24 cellular contexts compared by ENCODE assay signal in the genomic region with DNA sequence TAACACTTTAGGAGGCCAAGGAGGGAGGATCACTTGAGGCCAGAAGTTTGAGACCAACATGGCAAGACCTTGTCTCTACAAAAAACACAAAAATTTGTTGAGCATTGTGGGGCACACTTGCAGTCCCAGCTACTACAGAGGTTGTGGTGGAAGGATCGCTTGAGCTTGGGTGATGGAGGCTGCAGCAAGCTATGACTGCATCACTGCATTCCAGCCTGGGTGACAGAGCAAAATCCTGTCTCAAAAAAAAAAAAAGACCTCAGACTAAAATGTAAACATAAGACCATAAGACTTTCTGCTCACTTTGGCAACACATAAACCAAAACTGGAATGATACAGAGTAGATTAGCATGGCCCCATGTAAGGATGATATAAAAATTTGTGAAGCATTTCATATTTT. TPM values are rescaled to one million over a fixed set of nuclear protein-coding genes. Genes with fewer than 3 reads are reported as not detected.
DNase-seq lines count a peak whose midpoint lies in the region; TF ChIP-seq lines count a peak whose summit lies in the region.
"Had no signal": no experiment of that assay in that cellular context is flagged by ENCODE, and none has a peak within 500 bp of the region (broad histone marks: within the 10 kb centered on the region; RNA-seq: fewer than 3 reads in every experiment).

No MANE protein-coding gene starts in this region.

- H3K27me3 ChIP-seq in SJCRH30 = 0 out of 2 replicates have a peak, but pooled peaks cover 3% of the 10 kb centered on the region
- H3K27me3 ChIP-seq: colonic mucosa, right lobe of liver, transverse colon had no signal

- H3K36me3 ChIP-seq in SJCRH30 = no peaks in the 10 kb centered on the region
- H3K36me3 ChIP-seq: colonic mucosa, left ventricle myocardium inferior, right lobe of liver, transverse colon had no signal

- H3K9me3 ChIP-seq in SJCRH30 (replicated peaks) = no peaks in the 10 kb centered on the region
- H3K9me3 ChIP-seq: colonic mucosa, left ventricle myocardium inferior, right lobe of liver, transverse colon had no signal

- H3K4me1 Mint-ChIP-seq in HFFc6 (ENCODE audit: low read depth) = peaks cover 53% of the 10 kb centered on the region

- peaks cover 4% of the 10 kb centered on the region for H3K27me3 Mint-ChIP-seq in HFFc6 (ENCODE audit: insufficient read depth)
- H3K27me3 Mint-ChIP-seq: activated CD4-positive, alpha-beta T cell treated with anti-CD3 and anti-CD28 coated beads, Interleukin-2, amount 10 ng/mL, durations not matched to agents 24 days and 14 days; activated T-helper 17 cell treated with anti-CD3 and anti-CD28 coated beads, Interleukin-2, amount 50 U/mL, for 72 hours had no signal

- TF ChIP-seq CTCF in AG10803 (conservative IDR thresholded peaks at IDR 0.05; ENCODE audit: low read length) (no peak), HFFc6 (IDR thresholded peaks at IDR 0.05) (no peak), astrocyte of the spinal cord (IDR thresholded peaks at IDR 0.05; ENCODE audit: low read depth, low read length) (no peak)

- H3K4me3 ChIP-seq in AG10803 (ENCODE audit: low read length) (no peak overlapping the region), astrocyte of the spinal cord (ENCODE audit: low read depth, low read length) (no peak overlapping the region), SJCRH30 (no peak overlapping the region)
- H3K4me3 ChIP-seq: colonic mucosa, left ventricle myocardium inferior, right lobe of liver, transverse colon had no signal

- in situ Hi-C loops in astrocyte of the spinal cord (cut with HindIII; ENCODE audit: low sequenced_read_pairs) = no loop called here

- DNase-seq in AG10803 (ENCODE audit: low read depth) = peak; percentile 56
- peak; percentile 62 for DNase-seq in HFFc6
- peak; percentile 53 for DNase-seq in astrocyte of the spinal cord (ENCODE audit: low read depth, low spot score)
- peak; percentile 81 for DNase-seq in iris pigment epithelial cell (ENCODE audit: low read depth)
- no peak for DNase-seq in SJCRH30
- DNase-seq in T-helper 2 cell = no peak
- DNase-seq in erythroblast (lab: John Stamatoyannopoulos, UW) = no peak
- no peak for DNase-seq in DMS153 (lab: John Stamatoyannopoulos, UW)
- DNase-seq: ACHN; activated CD4-positive, alpha-beta T cell treated with anti-CD3 and anti-CD28 coated beads, Interleukin-2, amount 10 ng/mL, durations not matched to agents 24 days and 14 days; activated naive CD8-positive, alpha-beta T cell treated with anti-CD3 and anti-CD28 coated beads, Interleukin-2, amount 10 ng/mL, durations not matched to agents 7 days and 5 days; colonic mucosa; effector memory CD8-positive, alpha-beta T cell; GF-D8; left ventricle myocardium inferior; NCI-H2081; NCI-H446; nephron progenitor cell; right lobe of liver; stimulated activated CD8-positive, alpha-beta memory T cell treated with anti-CD3 and anti-CD28 coated beads, Interleukin-4, amount 100 ng/mL, for 48 hours; transverse colon had no signal

- H3K27ac ChIP-seq in SJCRH30 = no peak overlapping the region
- H3K27ac ChIP-seq: colonic mucosa, left ventricle myocardium inferior, parathyroid adenoma, right lobe of liver, transverse colon had no signal

- TF ChIP-seq POLR2A in erythroblast (IDR thresholded peaks at IDR 0.05; ENCODE audit: low read length) = no peak

- peaks cover 19% of the 10 kb centered on the region for H3K4me1 ChIP-seq in SJCRH30
- H3K4me1 ChIP-seq: colonic mucosa, parathyroid adenoma, right lobe of liver had no signal

- H3K9me3 Mint-ChIP-seq in HFFc6 = no peaks in the 10 kb centered on the region
- H3K9me3 Mint-ChIP-seq: activated CD4-positive, alpha-beta T cell treated with anti-CD3 and anti-CD28 coated beads, Interleukin-2, amount 10 ng/mL, durations not matched to agents 24 days and 14 days; activated naive CD8-positive, alpha-beta T cell treated with anti-CD3 and anti-CD28 coated beads, Interleukin-2, amount 10 ng/mL, durations not matched to agents 7 days and 5 days; activated T-helper 17 cell treated with anti-CD3 and anti-CD28 coated beads, Interleukin-2, amount 50 U/mL, for 72 hours; effector memory CD8-positive, alpha-beta T cell; nephron progenitor cell; T-helper 1 cell treated with Interleukin-12 subunit alpha and Interleukin-12 subunit beta and Interleukin-4 antibody, amounts not matched to agents 30 μg/mL and 1 μg/mL, for 36 hours had no signal

- H3K27ac Mint-ChIP-seq in HFFc6 = peak overlapping the region; percentile 65
- H3K27ac Mint-ChIP-seq: activated CD4-positive, alpha-beta T cell treated with anti-CD3 and anti-CD28 coated beads, Interleukin-2, amount 10 ng/mL, durations not matched to agents 24 days and 14 days; activated naive CD8-positive, alpha-beta T cell treated with anti-CD3 and anti-CD28 coated beads, Interleukin-2, amount 10 ng/mL, durations not matched to agents 7 days and 5 days; activated T-helper 17 cell treated with anti-CD3 and anti-CD28 coated beads, Interleukin-2, amount 50 U/mL, for 72 hours; effector memory CD8-positive, alpha-beta T cell; nephron progenitor cell; T-helper 1 cell treated with Interleukin-12 subunit alpha and Interleukin-12 subunit beta and Interleukin-4 antibody, amounts not matched to agents 30 μg/mL and 1 μg/mL, for 36 hours had no signal

- H3K36me3 Mint-ChIP-seq in HFFc6 (ENCODE audit: low read depth) = no peaks in the 10 kb centered on the region

- peak overlapping the region; percentile 33; the same call in 1 of the 2 replicates for H3K4me3 Mint-ChIP-seq in HFFc6
- H3K4me3 Mint-ChIP-seq: activated CD4-positive, alpha-beta T cell treated with anti-CD3 and anti-CD28 coated beads, Interleukin-2, amount 10 ng/mL, durations not matched to agents 24 days and 14 days; activated naive CD8-positive, alpha-beta T cell treated with anti-CD3 and anti-CD28 coated beads, Interleukin-2, amount 10 ng/mL, durations not matched to agents 7 days and 5 days; activated T-helper 17 cell treated with anti-CD3 and anti-CD28 coated beads, Interleukin-2, amount 50 U/mL, for 72 hours; effector memory CD8-positive, alpha-beta T cell; nephron progenitor cell; T-helper 1 cell treated with Interleukin-12 subunit alpha and Interleukin-12 subunit beta and Interleukin-4 antibody, amounts not matched to agents 30 μg/mL and 1 μg/mL, for 36 hours had no signal

RNA-seq across cellular contexts. Expression of a gene that starts 24.6 kb away (rescaled TPM):
- total RNA-seq in HFFc6 (2021; fragmentation: NEBNext Ultra II Directional; extraction: Animal tissue kit (Norgen Biotek cat#: 25700)) = 100 to 1,000 TPM in 4 of 6 experiments, 10 to 100 TPM in 2; 82.4 to 103 (median 101) TPM
- total RNA-seq in SJCRH30 (2014; rRNA removed; shearing (Covaris generic)) = 56.0 and 60.4 TPM in 2 replicates

RNA-seq across cellular contexts. Expression of a gene that starts 48.8 kb away (rescaled TPM):
- total RNA-seq in HFFc6 (2021; fragmentation: NEBNext Ultra II Directional; extraction: Animal tissue kit (Norgen Biotek cat#: 25700)) = 100 to 1,000 TPM in 5 of 6 experiments, 10 to 100 TPM in 1; 99.6 to 165 (median 155) TPM
- total RNA-seq in SJCRH30 (2014; rRNA removed; shearing (Covaris generic)) = 40.7 and 45.7 TPM in 2 replicates

Comparison
In these comparisons a context has a peak if more than half of its experiments do, and no peak if none do; other contexts are left out.
1. DNase-seq: peak in AG10803 (single experiment), HFFc6 (single experiment), astrocyte of the spinal cord (single experiment) and iris pigment epithelial cell (single experiment); none in SJCRH30 (0 of 2), T-helper 2 cell (0 of 5), erythroblast (0 of 2) and DMS153 (single experiment).